In genomic region chr6:15340775-15341174, GRCh38 we compare ENCODE assay signal across 10 cellular contexts.
A peak's percentile ranks its signal among the peaks of the same experiment; 100 is the strongest.
DNase-seq lines count a peak whose midpoint lies in the region; ATAC-seq, FAIRE-seq and TF ChIP-seq lines count a peak whose summit lies in the region.
"Had no signal": no experiment of that assay in that cellular context is flagged by ENCODE, and none has a peak within 500 bp of the region (broad histone marks: within the 10 kb centered on the region; RNA-seq: fewer than 3 reads in every experiment).

No MANE protein-coding gene starts in this region.

- ATAC-seq in CD8-positive, alpha-beta T cell: no peak
- ATAC-seq in GM19452 (IDR thresholded peaks at IDR 0.05; ENCODE audit: unreplicated experiment) (peak; percentile 54), GM12878 (peak; percentile 72), GM18858 (IDR thresholded peaks at IDR 0.05; ENCODE audit: unreplicated experiment) (no peak), GM18861 (IDR thresholded peaks at IDR 0.05; ENCODE audit: unreplicated experiment) (no peak)

- intact Hi-C loops in CD8-positive, alpha-beta T cell (cut with DNase I, micrococcal nuclease): no loop called here
- intact Hi-C loops in GM12878 (cut with micrococcal nuclease; ENCODE audit: unreplicated experiment): no loop called here

- CTCF ChIA-PET in CD8-positive, alpha-beta T cell (lab: Charles Lee): interaction anchor here (0.6 kb wide), 1 partner anchor 27 kb away, joined by 3 read pairs; no protein-coding TSS in a partner anchor
- CTCF ChIA-PET in GM12878 (lab: Yijun Ruan, JAX): interaction anchor here (1.1 to 1.8 kb wide), 6 partner anchors 8 to 48 kb away, joined by 3 to 5 read pairs (median 4); no protein-coding TSS in a partner anchor

- H3K27ac Mint-ChIP-seq in CD8-positive, alpha-beta T cell: peak overlapping the region; percentile 81

- no peaks in the 10 kb centered on the region for H3K9me2 ChIP-seq in Loucy (replicated peaks; ENCODE audit: low read depth, low read length)

- POLR2A ChIA-PET in CD8-positive, alpha-beta T cell (lab: Charles Lee): interaction anchor here (0.7 kb wide), 1 partner anchor 28 kb away, joined by 3 read pairs; no protein-coding TSS in a partner anchor
- POLR2A ChIA-PET in GM12878 (lab: Charles Lee): interaction anchor here (1.0 to 1.7 kb wide), 5 partner anchors 9 to 47 kb away, joined by 3 to 8 read pairs (median 3); no protein-coding TSS in a partner anchor

- no peak for FAIRE-seq in GM12878 (lab: Jason Lieb, UNC)

- peak overlapping the region; percentile 54 for H3K4me2 ChIP-seq in Loucy (ENCODE audit: low read depth, low read length, poor library complexity, severe bottlenecking)
- peak overlapping the region; percentile 84 for H3K4me2 ChIP-seq in GM12878 (ENCODE audit: control insufficient read depth, insufficient read depth)
- H3K4me2 ChIP-seq: KMS-11 had no signal

- no peak; a peak in 1 of 4 replicates for TF ChIP-seq EP300 in GM12878 (IDR thresholded peaks at IDR 0.05; ENCODE audit: borderline replicate concordance in 1 of 2, control insufficient read depth in 1 of 2, low read depth in 2 of 2, low read length in 2 of 2)

- BruUV-seq in GM12878 (replicated peaks; lab: Mats Ljungman, UMichigan): no TSS peak

- TF ChIP-seq POLR2A in GM12878 (IDR thresholded peaks at IDR 0.05; ENCODE audit: low read depth, low read length): no peak

- no peaks in the 10 kb centered on the region for H3K9me3 ChIP-seq in CD8-positive, alpha-beta T cell (ENCODE audit: low read length)
- H3K9me3 ChIP-seq in Loucy (ENCODE audit: insufficient read depth, low read depth, low read length) (no peaks in the 10 kb centered on the region), GM12878 (replicated peaks; ENCODE audit: control insufficient read depth, insufficient read depth, low read length) (no peaks in the 10 kb centered on the region)

- no peak for TF ChIP-seq CTCF in CD8-positive, alpha-beta T cell (IDR thresholded peaks at IDR 0.05)
- no peak for TF ChIP-seq CTCF in Loucy (conservative IDR thresholded peaks at IDR 0.05; ENCODE audit: low read length)
- TF ChIP-seq CTCF in GM12878 (IDR thresholded peaks at IDR 0.05 in 2 of 3, conservative IDR thresholded peaks at IDR 0.05 in 1 of 3; ENCODE audit: control insufficient read depth in 2 of 3, extremely low read depth in 1 of 3, insufficient read depth in 1 of 3, low read depth in 3 of 3, low read length in 3 of 3): no peak

- peak overlapping the region; percentile 64 for H3K4me3 Mint-ChIP-seq in CD8-positive, alpha-beta T cell

- H3K4me1 Mint-ChIP-seq in CD8-positive, alpha-beta T cell (ENCODE audit: low read depth): peaks cover 88% of the 10 kb centered on the region

- no peaks in the 10 kb centered on the region for H3K36me3 ChIP-seq in CD8-positive, alpha-beta T cell (ENCODE audit: insufficient read depth, low read length)
- H3K36me3 ChIP-seq in Loucy (ENCODE audit: insufficient read depth, low read length) (peaks cover 3% of the 10 kb centered on the region; the same call in 1 of the 2 replicates), GM12878 (ENCODE audit: control insufficient read depth in 2 of 2, insufficient read depth in 2 of 2, low read length in 1 of 2) (no peaks in the 10 kb centered on the region)

- 44% methylated on average over 4 of the region's 4 CpGs for WGBS in GM12878 (ENCODE audit: insufficient coverage, insufficient replicate concordance, low lambda C conversion rate, missing lambda C conversion rate)

- DNase-seq in CD8-positive, alpha-beta T cell: no peak
- DNase-seq in GM12878 (ENCODE audit: low read depth, low spot score) (no peak), NAMALWA (ENCODE audit: low spot score) (no peak), NCI-H510A treated with DMSO at 0.1 percent for 48 hours (lab: John Stamatoyannopoulos, UW) (no peak)
- DNase-seq: DMS153 had no signal

- H3K27ac ChIP-seq in CD8-positive, alpha-beta T cell (ENCODE audit: low read depth, low read length): no peak overlapping the region
- H3K27ac ChIP-seq in GM12878 (ENCODE audit: control insufficient read depth, insufficient read depth): peak overlapping the region; percentile 80
- H3K27ac ChIP-seq: KMS-11 had no signal

- peaks cover 100% of the 10 kb centered on the region for H3K79me2 ChIP-seq in Loucy (ENCODE audit: insufficient read depth, low read length)
- H3K79me2 ChIP-seq in GM12878 (ENCODE audit: control insufficient read depth, insufficient read depth, low read length): peaks cover 95% of the 10 kb centered on the region

- no peaks in the 10 kb centered on the region for H3K27me3 Mint-ChIP-seq in CD8-positive, alpha-beta T cell (ENCODE audit: low read depth)

- H4K20me1 ChIP-seq in Loucy (ENCODE audit: insufficient read depth, low read length, poor library complexity, severe bottlenecking) (peaks cover 97% of the 10 kb centered on the region), GM12878 (ENCODE audit: control insufficient read depth, insufficient read depth) (no peaks in the 10 kb centered on the region)

- H3K4me3 ChIP-seq in CD8-positive, alpha-beta T cell (ENCODE audit: low read depth, low read length): no peak overlapping the region
- H3K4me3 ChIP-seq in Loucy (ENCODE audit: low read length, poor library complexity, severe bottlenecking) (peak overlapping the region; percentile 11), GM12878 (peak overlapping the region; percentile 6; the same call in 1 of the 2 replicates)

- in situ Hi-C loops in GM12878 (cut with MboI): no loop called here

- no peaks in the 10 kb centered on the region; the same call in 1 of the 2 replicates for H3F3A ChIP-seq in Loucy (ENCODE audit: low read depth)

- no peaks in the 10 kb centered on the region for H3K27me3 ChIP-seq in CD8-positive, alpha-beta T cell (ENCODE audit: insufficient read depth, low read length)
- H3K27me3 ChIP-seq in Loucy (ENCODE audit: insufficient read depth, low read length, poor library complexity, severe bottlenecking) (no peaks in the 10 kb centered on the region), GM12878 (replicated peaks in 1 of 2; ENCODE audit: control insufficient read depth in 2 of 2, insufficient read depth in 2 of 2, low read length in 1 of 2) (no peaks in the 10 kb centered on the region)

- SMC1A ChIA-PET in GM12878 (lab: Charles Lee; ENCODE audit: uncharacterized antibody, unreplicated experiment): interaction anchor here (0.7 to 3.3 kb wide), 15 partner anchors 9 to 123 kb away, joined by 3 to 13 read pairs (median 5); no protein-coding TSS in a partner anchor

- H3K9ac ChIP-seq in Loucy (ENCODE audit: low read depth, low read length, poor library complexity, severe bottlenecking) (no peak overlapping the region), GM12878 (ENCODE audit: control insufficient read depth, insufficient read depth, low read length) (peak overlapping the region; percentile 45)
- H3K9ac ChIP-seq: KMS-11 had no signal

- RAD21 ChIA-PET in GM12878 (lab: Charles Lee; ENCODE audit: unreplicated experiment): interaction anchor here (0.6 to 1.4 kb wide), 7 partner anchors 9 to 87 kb away, joined by 3 to 5 read pairs (median 4); no protein-coding TSS in a partner anchor

- H2AFZ ChIP-seq in Loucy (ENCODE audit: low read length) (no peak overlapping the region), GM12878 (ENCODE audit: control insufficient read depth, low read depth, low read length) (no peak overlapping the region)

- TF ChIP-seq RAD21 in GM12878 (IDR thresholded peaks at IDR 0.05; ENCODE audit: insufficient read depth, low read depth, low read length): no peak

- peaks cover 68% of the 10 kb centered on the region for H3K4me1 ChIP-seq in CD8-positive, alpha-beta T cell (ENCODE audit: insufficient read depth, low read length)
- H3K4me1 ChIP-seq in Loucy (ENCODE audit: insufficient read depth, low read length, poor library complexity, severe bottlenecking): peaks cover 37% of the 10 kb centered on the region
- peaks cover 50% of the 10 kb centered on the region for H3K4me1 ChIP-seq in GM12878 (ENCODE audit: control insufficient read depth, insufficient read depth, low read length)

- H3K36me3 Mint-ChIP-seq in CD8-positive, alpha-beta T cell: no peaks in the 10 kb centered on the region

- H3K9me3 Mint-ChIP-seq in CD8-positive, alpha-beta T cell: no peaks in the 10 kb centered on the region

TF ChIP-seq in GM12878, 131 proteins besides CTCF, POLR2A, EP300 and RAD21 (continues in another document):
- no peak for TF ChIP-seq EGR1 (IDR thresholded peaks at IDR 0.05; ENCODE audit: borderline replicate concordance in 1 of 2, low read depth in 2 of 2, low read length in 2 of 2)
- no peak for TF ChIP-seq ELK1 (IDR thresholded peaks at IDR 0.05; ENCODE audit: low read depth, low read length)
- no peak for TF ChIP-seq MEF2B (IDR thresholded peaks at IDR 0.05; ENCODE audit: partially characterized antibody, poor library complexity, severe bottlenecking)
- peak; percentile 46; the same call in 1 of the 2 replicates for TF ChIP-seq RELB (IDR thresholded peaks at IDR 0.05; ENCODE audit: low read depth)
- no peak for TF ChIP-seq BCL11A (IDR thresholded peaks at IDR 0.05; ENCODE audit: low read depth, low read length)
- TF ChIP-seq TCF7 (IDR thresholded peaks at IDR 0.05; ENCODE audit: borderline replicate concordance): no peak
- TF ChIP-seq MYC (IDR thresholded peaks at IDR 0.05; ENCODE audit: insufficient read depth, insufficient read length, insufficient replicate concordance, low read length, severe bottlenecking): no peak

Comparison
In these comparisons a context has a peak if more than half of its experiments do, and no peak if none do; other contexts are left out.
1. ATAC-seq: peak in GM19452 (single experiment) and GM12878 (single experiment); none in CD8-positive, alpha-beta T cell (single experiment), GM18858 (single experiment) and GM18861 (single experiment).